ENCODE assay signal across 9 cellular contexts in the genomic region with DNA sequence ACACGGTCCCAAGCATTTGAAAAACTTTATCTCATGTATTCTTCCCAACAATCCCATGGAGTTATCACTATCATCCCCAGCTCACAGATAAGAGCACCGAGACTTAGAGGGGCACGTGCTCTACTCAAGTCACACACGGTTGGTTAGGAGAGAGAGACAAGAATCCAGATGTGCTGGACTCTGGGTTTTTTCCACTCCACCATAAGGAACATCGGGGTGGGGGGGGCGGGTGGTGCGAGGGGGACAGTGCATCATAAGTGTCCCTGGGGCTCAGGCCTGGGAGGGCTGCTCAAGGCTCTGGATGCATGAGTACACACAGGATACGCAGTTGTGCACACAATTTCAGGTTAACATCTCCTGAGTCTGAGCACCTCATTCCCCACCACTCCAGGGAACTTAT. TPM values are rescaled to one million over a fixed set of nuclear protein-coding genes. Genes with fewer than 3 reads are reported as not detected.
A peak's percentile ranks its signal among the peaks of the same experiment; 100 is the strongest.
DNase-seq lines count a peak whose midpoint lies in the region; ATAC-seq and TF ChIP-seq lines count a peak whose summit lies in the region.
"Had no signal": no experiment of that assay in that cellular context is flagged by ENCODE, and none has a peak within 500 bp of the region (broad histone marks: within the 10 kb centered on the region; RNA-seq: fewer than 3 reads in every experiment).

No MANE protein-coding gene starts in this region.

- ATAC-seq in GM18505 (IDR thresholded peaks at IDR 0.05; ENCODE audit: unreplicated experiment), result no peak

- no peaks in the 10 kb centered on the region for H3K36me3 Mint-ChIP-seq in osteocyte (ENCODE audit: unreplicated experiment)
- H3K36me3 Mint-ChIP-seq in activated CD4-positive, alpha-beta memory T cell treated with anti-CD3 and anti-CD28 coated beads, Interleukin-2, amount 10 ng/mL, durations not matched to agents 7 days and 5 days (ENCODE audit: low read depth), result no peaks in the 10 kb centered on the region

- H3K9me3 ChIP-seq in A673 (ENCODE audit: low read depth, low read length, poor library complexity, severe bottlenecking) (no peaks in the 10 kb centered on the region), WERI-Rb-1 (ENCODE audit: severe bottlenecking) (no peaks in the 10 kb centered on the region)

- peaks cover 73% of the 10 kb centered on the region for H3K4me1 Mint-ChIP-seq in osteocyte (ENCODE audit: unreplicated experiment)
- peaks cover 3% of the 10 kb centered on the region for H3K4me1 Mint-ChIP-seq in activated CD4-positive, alpha-beta memory T cell treated with anti-CD3 and anti-CD28 coated beads, Interleukin-2, amount 10 ng/mL, durations not matched to agents 7 days and 5 days

- TF ChIP-seq POLR2A in GM18505 (IDR thresholded peaks at IDR 0.05; ENCODE audit: borderline replicate concordance, extremely low read depth, insufficient read depth, insufficient read length), result no peak

- H3K4me3 Mint-ChIP-seq in osteocyte (ENCODE audit: unreplicated experiment), result peak overlapping the region; percentile 70
- no peak overlapping the region for H3K4me3 Mint-ChIP-seq in activated CD4-positive, alpha-beta memory T cell treated with anti-CD3 and anti-CD28 coated beads, Interleukin-2, amount 10 ng/mL, durations not matched to agents 7 days and 5 days

- peak overlapping the region; percentile 91 for H3K27ac ChIP-seq in A673 (ENCODE audit: low read depth, low read length, poor library complexity, severe bottlenecking)
- H3K27ac ChIP-seq in WERI-Rb-1, result peak overlapping the region; percentile 62

- POLR2A ChIA-PET in A673 (lab: Charles Lee; ENCODE audit: low non-redundant PET), result no interaction called here
- POLR2A ChIA-PET in activated CD4-positive, alpha-beta memory T cell treated with anti-CD3 and anti-CD28 coated beads, Interleukin-2, amount 10 ng/mL, durations not matched to agents 7 days and 5 days (lab: Charles Lee), result interaction anchor here (0.5 kb wide), 1 partner anchor 18 kb away, joined by 3 read pairs; no protein-coding TSS in a partner anchor

- no peaks in the 10 kb centered on the region for H3K9me3 Mint-ChIP-seq in osteocyte (ENCODE audit: unreplicated experiment)
- no peaks in the 10 kb centered on the region for H3K9me3 Mint-ChIP-seq in activated CD4-positive, alpha-beta memory T cell treated with anti-CD3 and anti-CD28 coated beads, Interleukin-2, amount 10 ng/mL, durations not matched to agents 7 days and 5 days

- H3K27me3 Mint-ChIP-seq in osteocyte (ENCODE audit: unreplicated experiment), result no peaks in the 10 kb centered on the region
- peaks cover 5% of the 10 kb centered on the region for H3K27me3 Mint-ChIP-seq in activated CD4-positive, alpha-beta memory T cell treated with anti-CD3 and anti-CD28 coated beads, Interleukin-2, amount 10 ng/mL, durations not matched to agents 7 days and 5 days

- H3K4me3 ChIP-seq in A673 (ENCODE audit: low read depth, low read length, poor library complexity, severe bottlenecking) (no peak overlapping the region), WERI-Rb-1 (ENCODE audit: low read depth, low read length) (no peak overlapping the region), fibroblast of pulmonary artery (replicated peaks; ENCODE audit: low read depth, low read length) (peak overlapping the region; percentile 46)

- DNase-seq in A673 (ENCODE audit: low spot score), result no peak
- DNase-seq in WERI-Rb-1, result no peak
- DNase-seq in fibroblast of pulmonary artery (ENCODE audit: low read depth), result peak; percentile 45
- DNase-seq in osteocyte (ENCODE audit: extremely low spot score, unreplicated experiment), result no peak
- DNase-seq in activated CD4-positive, alpha-beta memory T cell treated with anti-CD3 and anti-CD28 coated beads, Interleukin-2, amount 10 ng/mL, durations not matched to agents 7 days and 5 days, result no peak
- no peak for DNase-seq in NCI-H187 (lab: John Stamatoyannopoulos, UW)
- no peak for DNase-seq in RPMI8226
- DNase-seq: cerebellar nuclear complex had no signal

- H3K27ac Mint-ChIP-seq in osteocyte (ENCODE audit: unreplicated experiment), result peak overlapping the region; percentile 99
- H3K27ac Mint-ChIP-seq in activated CD4-positive, alpha-beta memory T cell treated with anti-CD3 and anti-CD28 coated beads, Interleukin-2, amount 10 ng/mL, durations not matched to agents 7 days and 5 days, result no peak overlapping the region

- H3K4me1 ChIP-seq in A673 (ENCODE audit: insufficient read depth, low read length, poor library complexity, severe bottlenecking), result peaks cover 77% of the 10 kb centered on the region

- intact Hi-C loops in A673 (cut with micrococcal nuclease; ENCODE audit: unreplicated experiment), result no loop called here

- no TSS peak for BruUV-seq in A673 (replicated peaks; lab: Mats Ljungman, UMichigan)

- no peaks in the 10 kb centered on the region for H3K36me3 ChIP-seq in A673 (ENCODE audit: insufficient read depth, low read length, poor library complexity, severe bottlenecking)
- peaks cover 20% of the 10 kb centered on the region for H3K36me3 ChIP-seq in WERI-Rb-1

- no peak for TF ChIP-seq CTCF in A673 (conservative IDR thresholded peaks at IDR 0.05; ENCODE audit: low read depth, low read length)
- no peak for TF ChIP-seq CTCF in WERI-Rb-1 (IDR thresholded peaks at IDR 0.05; ENCODE audit: low read depth, low read length)
- no peak for TF ChIP-seq CTCF in fibroblast of pulmonary artery (IDR thresholded peaks at IDR 0.05; ENCODE audit: low read length, missing control alignments)
- no peak for TF ChIP-seq CTCF in osteocyte (IDR thresholded peaks at IDR 0.05)

- CTCF ChIA-PET in A673 (lab: Charles Lee), result interaction anchor here (1.3 kb wide), 1 partner anchor 66 kb away, joined by 3 read pairs; no protein-coding TSS in a partner anchor
- CTCF ChIA-PET in activated CD4-positive, alpha-beta memory T cell treated with anti-CD3 and anti-CD28 coated beads, Interleukin-2, amount 10 ng/mL, durations not matched to agents 7 days and 5 days (lab: Charles Lee), result no interaction called here

- H3K27me3 ChIP-seq in A673 (replicated peaks; ENCODE audit: insufficient read depth, low read depth, low read length, poor library complexity), result no peaks in the 10 kb centered on the region
- no peaks in the 10 kb centered on the region for H3K27me3 ChIP-seq in WERI-Rb-1 (ENCODE audit: insufficient read depth, low read depth, severe bottlenecking)

RNA-seq across cellular contexts. Expression of a gene that starts 7.4 kb away (rescaled TPM):
- total RNA-seq in A673 (2021) (37.5 and 40.2 TPM in 2 replicates), osteocyte (32.0 and 32.7 TPM in 2 replicates)
- total RNA-seq in activated CD4-positive, alpha-beta memory T cell treated with anti-CD3 and anti-CD28 coated beads, Interleukin-2, amount 10 ng/mL, durations not matched to agents 7 days and 5 days, result 1 to 10 TPM; 3.6 to 3.8 TPM

RNA-seq across cellular contexts. Expression of a gene that starts 42.8 kb away (rescaled TPM):
- total RNA-seq in A673 (2021) (0.24 TPM in 1 of 2 replicates, not detected in the other), osteocyte (not detected in 2 replicates)
- total RNA-seq in activated CD4-positive, alpha-beta memory T cell treated with anti-CD3 and anti-CD28 coated beads, Interleukin-2, amount 10 ng/mL, durations not matched to agents 7 days and 5 days, result not detected
